In the genomic region with DNA sequence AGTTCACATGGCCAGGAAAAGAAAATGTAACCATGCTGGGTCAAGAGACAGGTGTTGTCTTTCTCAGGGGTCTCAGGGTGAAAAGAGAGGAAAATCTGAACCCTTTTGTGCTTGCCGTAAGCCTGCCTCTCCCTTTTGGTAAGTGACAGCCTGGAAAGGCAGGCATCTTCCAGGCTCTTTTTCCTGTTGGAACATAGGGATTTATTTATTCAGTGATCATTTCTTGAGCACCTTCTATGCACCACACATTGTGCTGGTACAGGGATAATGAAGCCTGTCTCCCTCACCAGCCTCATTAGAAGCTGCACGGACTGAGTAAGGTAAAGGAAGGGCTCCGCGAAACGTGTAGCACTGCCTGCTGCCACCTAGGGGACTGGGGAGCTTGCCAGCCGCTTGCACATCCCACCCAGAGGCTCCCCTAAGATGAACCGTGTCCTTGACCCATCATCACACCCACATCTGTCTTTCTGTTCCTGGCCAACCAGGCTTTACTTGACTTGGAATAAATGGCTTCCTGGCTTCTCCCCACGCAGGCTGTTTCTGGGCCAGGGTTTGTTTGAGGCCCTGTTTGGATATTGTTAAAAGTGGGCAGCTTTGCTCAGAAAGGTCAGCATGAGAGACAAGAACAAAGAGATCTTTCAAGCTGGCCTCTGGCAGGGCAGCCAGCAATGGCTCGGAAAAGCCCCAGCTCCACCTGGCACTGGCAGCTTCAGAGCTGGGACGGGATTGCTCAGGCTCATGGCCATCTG, we compare ENCODE assay signal across 9 cellular contexts. TPM values are rescaled to one million over a fixed set of nuclear protein-coding genes. Genes with fewer than 3 reads are reported as not detected.
DNase-seq lines count a peak whose midpoint lies in the region; ATAC-seq and TF ChIP-seq lines count a peak whose summit lies in the region.
"Had no signal": no experiment of that assay in that cellular context is flagged by ENCODE, and none has a peak within 500 bp of the region (broad histone marks: within the 10 kb centered on the region; RNA-seq: fewer than 3 reads in every experiment).

No MANE protein-coding gene starts in this region.

- no peak overlapping the region for H2AK9ac ChIP-seq in IMR-90 (replicated peaks; ENCODE audit: low read depth, low read length, poor library complexity)

- H4K8ac ChIP-seq in IMR-90 (ENCODE audit: low read depth in 2 of 2, low read length in 2 of 2), result peak overlapping the region in 1 of 2 experiments; percentile 2; a peak in 1 of 4 replicates

- H3K9ac ChIP-seq in IMR-90 (ENCODE audit: low read depth, low read length), result no peak overlapping the region

- H3K56ac ChIP-seq in IMR-90 (ENCODE audit: extremely low read depth, insufficient read depth, low read length), result no peak overlapping the region

- DNase-seq in IMR-90 (no peak), ascending aorta (ENCODE audit: low spot score in 2 of 2) (no peak), hippocampal formation (lab: John Stamatoyannopoulos, UW) (peak; percentile 87 to 94), sigmoid colon (peak; percentile 83), mesenteric fat pad (ENCODE audit: low spot score) (no peak), EL (no peak)
- DNase-seq in activated effector memory CD4-positive, alpha-beta T cell treated with Interleukin-2 at 50 U/mL for 16 hours, result no peak
- DNase-seq in activated CD4-positive, alpha-beta T cell treated with anti-CD3 and anti-CD28 coated beads for 4 hours, result no peak
- DNase-seq: activated T-cell treated with anti-CD3 and anti-CD28 coated beads for 4 hours had no signal

- H3K4me3 ChIP-seq in IMR-90 (ENCODE audit: insufficient read depth, low read depth, low read length) (no peak overlapping the region), ascending aorta (no peak overlapping the region), sigmoid colon (no peak overlapping the region)

- CTCF ChIA-PET in IMR-90 (lab: Yijun Ruan, JAX), result no interaction called here

- TF ChIP-seq RAD21 in IMR-90 (IDR thresholded peaks at IDR 0.05; ENCODE audit: low read length), result no peak

- dilution Hi-C loops in IMR-90 (cut with HindIII; ENCODE audit: low sequenced_read_pairs, unreplicated experiment), result no loop called here

- peaks cover 52 to 91% of the 10 kb centered on the region in 2 experiments for H3K79me1 ChIP-seq in IMR-90 (ENCODE audit: low read depth in 1 of 2, low read length in 2 of 2)

- no peak for ATAC-seq in IMR-90 (ENCODE audit: low read depth)

- no peak overlapping the region; the same call in 1 of the 2 replicates for H3K4ac ChIP-seq in IMR-90 (ENCODE audit: low read depth, low read length)

- H2AK5ac ChIP-seq in IMR-90 (ENCODE audit: low read depth, low read length), result no peak overlapping the region; the same call in 1 of the 2 replicates

- H3K36me3 ChIP-seq in IMR-90 (ENCODE audit: control insufficient read depth, insufficient read depth, low read length) (peaks cover 15% of the 10 kb centered on the region; the same call in 1 of the 2 replicates), ascending aorta (peaks cover 12% of the 10 kb centered on the region in 2 donors), sigmoid colon (peaks cover 0 to 9% (median 1%) of the 10 kb centered on the region in 4 donors)

- WGBS in IMR-90 (ENCODE audit: extremely low coverage in 2 of 2, insufficient read length in 1 of 2), 2 experiments, result 63% methylated on average over 1 of the region's 10 CpGs; no CpG with 5 or more reads in 1 of the 2 experiments
- 64 to 71% methylated on average over 10 of the region's 10 CpGs for WGBS in sigmoid colon, 2 donors

- TF ChIP-seq CTCF in IMR-90 (conservative IDR thresholded peaks at IDR 0.05; ENCODE audit: low read depth, low read length) (no peak), ascending aorta (IDR thresholded peaks at IDR 0.05) (no peak), sigmoid colon (IDR thresholded peaks at IDR 0.05) (peak in 2 of 4 experiments; percentile 13 to 15)

- in situ Hi-C loops in IMR-90 (cut with MboI; ENCODE audit: low sequenced_read_pairs), result no loop called here

- no peak overlapping the region for H3K4me2 ChIP-seq in IMR-90 (ENCODE audit: low read depth, low read length)

- no peak for TF ChIP-seq EP300 in sigmoid colon (IDR thresholded peaks at IDR 0.05)

- H4K91ac ChIP-seq in IMR-90 (ENCODE audit: insufficient read depth, low read depth, low read length), result peak overlapping the region; percentile 1; the same call in 1 of the 2 replicates

- intact Hi-C loops in IMR-90 (cut with micrococcal nuclease) (no loop called here), ascending aorta (cut with DNase I) (loop anchor here (2.0 kb wide), 1 partner anchor 18 kb away; no protein-coding TSS in a partner anchor), sigmoid colon (cut with DNase I) (no loop called here)

- POLR2A ChIA-PET in IMR-90 (lab: Charles Lee; ENCODE audit: unreplicated experiment), result interaction anchor here (0.6 kb wide), 1 partner anchor 181 kb away, joined by 4 read pairs; no protein-coding TSS in a partner anchor

- H3K27ac ChIP-seq in IMR-90 (ENCODE audit: insufficient read depth, low read length) (no peak overlapping the region), ascending aorta (peak overlapping the region; percentile 72 to 90), sigmoid colon (peak overlapping the region; percentile 76 to 88 (median 82))

- no peak overlapping the region for H3K14ac ChIP-seq in IMR-90 (replicated peaks; ENCODE audit: low read depth, low read length)

- H2BK15ac ChIP-seq in IMR-90 (ENCODE audit: low read depth, low read length), result no peak overlapping the region

- peak overlapping the region; percentile 2; the same call in 1 of the 2 replicates for H3K23ac ChIP-seq in IMR-90 (ENCODE audit: low read depth, low read length)

- H3K9me1 ChIP-seq in IMR-90 (ENCODE audit: insufficient read depth, low read length), result peaks cover 9% of the 10 kb centered on the region

- 0 out of 2 replicates have a peak overlapping the region, but pooled peaks have one; percentile 3 for H2BK20ac ChIP-seq in IMR-90 (ENCODE audit: low read depth, low read length)

- H3K9me3 ChIP-seq in IMR-90 (ENCODE audit: control insufficient read depth, insufficient read depth, low read length) (no peaks in the 10 kb centered on the region), ascending aorta (no peaks in the 10 kb centered on the region), sigmoid colon (no peaks in the 10 kb centered on the region)

- TF ChIP-seq POLR2A in IMR-90 (IDR thresholded peaks at IDR 0.05; ENCODE audit: low read depth, low read length) (no peak), sigmoid colon (IDR thresholded peaks at IDR 0.05) (no peak)

- no peak overlapping the region for H2AFZ ChIP-seq in IMR-90 (replicated peaks; ENCODE audit: low read length, poor library complexity)

- no TSS peak for BruUV-seq in IMR-90 (replicated peaks; lab: Mats Ljungman, UMichigan)

- no peak overlapping the region for H2BK5ac ChIP-seq in IMR-90 (ENCODE audit: low read depth, low read length, poor library complexity, severe bottlenecking)

- peak overlapping the region; percentile 30 for H2BK120ac ChIP-seq in IMR-90 (ENCODE audit: low read depth, low read length)

- H4K5ac ChIP-seq in IMR-90 (ENCODE audit: low read depth, low read length), result no peak overlapping the region

- no peak overlapping the region for H3K18ac ChIP-seq in IMR-90 (ENCODE audit: low read depth, low read length)

- H3K4me1 ChIP-seq in IMR-90 (ENCODE audit: control insufficient read depth, insufficient read depth, low read length) (peaks cover 38% of the 10 kb centered on the region), ascending aorta (peaks cover 23 to 59% of the 10 kb centered on the region in 2 donors), sigmoid colon (peaks cover 3 to 65% (median 62%) of the 10 kb centered on the region in 4 donors)

- no peaks in the 10 kb centered on the region for H3K27me3 ChIP-seq in IMR-90 (ENCODE audit: control insufficient read depth, insufficient read depth, low read length)
- no peaks in the 10 kb centered on the region for H3K27me3 ChIP-seq in ascending aorta
- H3K27me3 ChIP-seq in sigmoid colon, result no peaks in the 10 kb centered on the region

- peaks cover 11% of the 10 kb centered on the region for H4K20me1 ChIP-seq in IMR-90 (ENCODE audit: insufficient read depth, low read length)

TF ChIP-seq in IMR-90, 13 proteins besides CTCF, POLR2A, EP300 and RAD21 (continues in another document):
- TF ChIP-seq FOS (IDR thresholded peaks at IDR 0.05; ENCODE audit: low read depth, low read length) (no peak), SMC3 (IDR thresholded peaks at IDR 0.05; ENCODE audit: low read depth, low read length) (no peak), MXI1 (IDR thresholded peaks at IDR 0.05; ENCODE audit: borderline replicate concordance, low read depth, low read length) (no peak), RCOR1 (IDR thresholded peaks at IDR 0.05; ENCODE audit: insufficient replicate concordance, low read length) (no peak), NFE2L2 (IDR thresholded peaks at IDR 0.05; ENCODE audit: low read depth, low read length) (no peak), CHD1 (IDR thresholded peaks at IDR 0.05; ENCODE audit: low read depth, low read length) (no peak), USF2 (IDR thresholded peaks at IDR 0.05; ENCODE audit: low read depth, low read length) (no peak), ELK1 (IDR thresholded peaks at IDR 0.05; ENCODE audit: borderline replicate concordance, low read depth, low read length) (no peak), BHLHE40 (IDR thresholded peaks at IDR 0.05; ENCODE audit: low read depth, low read length) (no peak), CEBPB (IDR thresholded peaks at IDR 0.05; ENCODE audit: low read depth, low read length) (no peak)

RNA-seq across cellular contexts. Expression of gene TTC7A, which starts 47.9 kb away (rescaled TPM):
- total RNA-seq in IMR-90 (2012; rRNA removed) (10.6 and 11.8 TPM in 2 replicates), ascending aorta (181 TPM), sigmoid colon (10 to 100 TPM; 11.7 to 21.9 (median 14.8) TPM), mesenteric fat pad (35.5 TPM)
- polyA plus RNA-seq in IMR-90 (2012; rRNA removed) (23.0 and 23.9 TPM in 2 replicates), sigmoid colon (10 to 100 TPM; 18.6 to 29.4 (median 20.1) TPM)
- 13.6 and 14.0 TPM in 2 replicates for polyA plus RNA-seq in IMR-90 (2012; cell fraction: cytosol; rRNA removed)
- polyA plus RNA-seq in IMR-90 (2012; cell fraction: nucleus; rRNA removed; ENCODE audit: low replicate concordance), result 111 and 172 TPM in 2 replicates

Comparison
In these comparisons a context has a peak if more than half of its experiments do, and no peak if none do; other contexts are left out.
1. DNase-seq: peak in hippocampal formation (2 of 2) and sigmoid colon (single experiment); none in IMR-90 (single experiment), ascending aorta (0 of 2), activated effector memory CD4-positive, alpha-beta T cell treated with Interleukin-2 at 50 U/mL for 16 hours (single experiment), mesenteric fat pad (single experiment), EL (single experiment) and activated CD4-positive, alpha-beta T cell treated with anti-CD3 and anti-CD28 coated beads for 4 hours (0 of 2).